ENCODE assay signal across 22 cellular contexts in genomic region chr7:52620849-52621248, GRCh38.
DNase-seq lines count a peak whose midpoint lies in the region; ATAC-seq, FAIRE-seq and TF ChIP-seq lines count a peak whose summit lies in the region.
"Had no signal": no experiment of that assay in that cellular context is flagged by ENCODE, and none has a peak within 500 bp of the region (broad histone marks: within the 10 kb centered on the region; RNA-seq: fewer than 3 reads in every experiment).

No MANE protein-coding gene starts in this region.

- H3K36me3 ChIP-seq in OCI-LY1 (ENCODE audit: insufficient read depth, low read length): no peaks in the 10 kb centered on the region
- H3K36me3 ChIP-seq: BLaER1 treated with 17β-estradiol and CSF1 and Interleukin-3, amounts not matched to agents 10 nM and 100 nM had no signal

- no peak overlapping the region for H3K9ac ChIP-seq in OCI-LY1 (ENCODE audit: low read length)
- H3K9ac ChIP-seq: BLaER1 treated with 17β-estradiol and CSF1 and Interleukin-3, amounts not matched to agents 10 nM and 100 nM had no signal

- H3K27ac Mint-ChIP-seq in endothelial cell (ENCODE audit: unreplicated experiment): no peak overlapping the region
- H3K27ac Mint-ChIP-seq: B cell; CD4-positive, alpha-beta T cell; CD8-positive, alpha-beta T cell had no signal

- H2AFZ ChIP-seq in OCI-LY1 (ENCODE audit: low read length): 0 out of 2 replicates have a peak overlapping the region, but pooled peaks have one; percentile 17

- H3F3A ChIP-seq in OCI-LY1 (ENCODE audit: insufficient read depth, low read length): no peaks in the 10 kb centered on the region

- H3K36me3 Mint-ChIP-seq in endothelial cell (ENCODE audit: low read depth, unreplicated experiment): no peaks in the 10 kb centered on the region
- H3K36me3 Mint-ChIP-seq: CD8-positive, alpha-beta T cell had no signal

- no peak for TF ChIP-seq CTCF in OCI-LY1 (IDR thresholded peaks at IDR 0.05; ENCODE audit: low read length)
- TF ChIP-seq CTCF in endothelial cell (IDR thresholded peaks at IDR 0.05; ENCODE audit: unreplicated experiment): no peak

- FAIRE-seq in RCC 7860 (lab: Jason Lieb, UNC): peak; percentile 28
- FAIRE-seq in frontal cortex (lab: Jason Lieb, UNC): peak; percentile 48
- FAIRE-seq: A549, D721Med, G401.6, GM12891, GM19239 had no signal

- no peaks in the 10 kb centered on the region for H3K9me2 ChIP-seq in OCI-LY1 (ENCODE audit: low read depth, low read length)

- ATAC-seq in GM19467 (IDR thresholded peaks at IDR 0.05; ENCODE audit: unreplicated experiment): no peak
- ATAC-seq in GM21737 (IDR thresholded peaks at IDR 0.05; ENCODE audit: unreplicated experiment): no peak
- no peak for ATAC-seq in HG03521 (IDR thresholded peaks at IDR 0.05; ENCODE audit: unreplicated experiment)
- ATAC-seq: A549; CD8-positive, alpha-beta T cell had no signal

- no peaks in the 10 kb centered on the region for H3K27me3 Mint-ChIP-seq in endothelial cell (ENCODE audit: unreplicated experiment)
- H3K27me3 Mint-ChIP-seq: B cell; CD4-positive, alpha-beta T cell had no signal

- no peak overlapping the region for H3K4me2 ChIP-seq in OCI-LY1 (ENCODE audit: low read length)
- H3K4me2 ChIP-seq: A549; BLaER1 treated with 17β-estradiol and CSF1 and Interleukin-3, amounts not matched to agents 10 nM and 100 nM had no signal

- no peaks in the 10 kb centered on the region for H3K27me3 ChIP-seq in OCI-LY1 (ENCODE audit: insufficient read depth, low read length)
- H3K27me3 ChIP-seq: BLaER1 treated with 17β-estradiol and CSF1 and Interleukin-3, amounts not matched to agents 10 nM and 100 nM had no signal

- peaks cover 5% of the 10 kb centered on the region; the same call in 1 of the 2 replicates for H3K9me3 ChIP-seq in OCI-LY1 (ENCODE audit: low read length)
- H3K9me3 ChIP-seq: A549; BLaER1 treated with 17β-estradiol and CSF1 and Interleukin-3, amounts not matched to agents 10 nM and 100 nM had no signal

- H3K79me2 ChIP-seq in OCI-LY1 (ENCODE audit: insufficient read depth, low read length): no peaks in the 10 kb centered on the region

- peaks cover 18% of the 10 kb centered on the region for H3K4me1 Mint-ChIP-seq in endothelial cell (ENCODE audit: unreplicated experiment)
- H3K4me1 Mint-ChIP-seq: B cell had no signal

- H3K9me3 Mint-ChIP-seq in endothelial cell (ENCODE audit: unreplicated experiment): no peaks in the 10 kb centered on the region

- H3K4me3 Mint-ChIP-seq in endothelial cell (ENCODE audit: unreplicated experiment): no peak overlapping the region
- H3K4me3 Mint-ChIP-seq: B cell; CD4-positive, alpha-beta T cell; CD8-positive, alpha-beta T cell had no signal

- DNase-seq in RCC 7860 (ENCODE audit: low spot score) (no peak), frontal cortex (ENCODE audit: low spot score in 2 of 2) (no peak), endothelial cell (ENCODE audit: low spot score) (no peak)
- DNase-seq: 8988T; AML-193; Caco-2; Calu3; CD4-positive, alpha-beta T cell; CD8-positive, alpha-beta T cell; GF-D8 had no signal

- peaks cover 3% of the 10 kb centered on the region for H3K4me1 ChIP-seq in OCI-LY1 (ENCODE audit: insufficient read depth, low read length, severe bottlenecking)
- H3K4me1 ChIP-seq: A549; BLaER1 treated with 17β-estradiol and CSF1 and Interleukin-3, amounts not matched to agents 10 nM and 100 nM; Caco-2 had no signal

- H4K20me1 ChIP-seq in OCI-LY1 (ENCODE audit: insufficient read depth, low read length): no peaks in the 10 kb centered on the region
- H4K20me1 ChIP-seq: BLaER1 treated with 17β-estradiol and CSF1 and Interleukin-3, amounts not matched to agents 10 nM and 100 nM had no signal

- no peak overlapping the region for H3K4me3 ChIP-seq in OCI-LY1 (ENCODE audit: low read depth, low read length, poor library complexity, severe bottlenecking)
- H3K4me3 ChIP-seq: A549; BLaER1 treated with 17β-estradiol and CSF1 and Interleukin-3, amounts not matched to agents 10 nM and 100 nM had no signal

- no peak overlapping the region for H3K27ac ChIP-seq in OCI-LY1 (ENCODE audit: low read depth, low read length, poor library complexity, severe bottlenecking)
- H3K27ac ChIP-seq: A549; BLaER1 treated with 17β-estradiol and CSF1 and Interleukin-3, amounts not matched to agents 10 nM and 100 nM; C4-2B had no signal
